In the genomic region with DNA sequence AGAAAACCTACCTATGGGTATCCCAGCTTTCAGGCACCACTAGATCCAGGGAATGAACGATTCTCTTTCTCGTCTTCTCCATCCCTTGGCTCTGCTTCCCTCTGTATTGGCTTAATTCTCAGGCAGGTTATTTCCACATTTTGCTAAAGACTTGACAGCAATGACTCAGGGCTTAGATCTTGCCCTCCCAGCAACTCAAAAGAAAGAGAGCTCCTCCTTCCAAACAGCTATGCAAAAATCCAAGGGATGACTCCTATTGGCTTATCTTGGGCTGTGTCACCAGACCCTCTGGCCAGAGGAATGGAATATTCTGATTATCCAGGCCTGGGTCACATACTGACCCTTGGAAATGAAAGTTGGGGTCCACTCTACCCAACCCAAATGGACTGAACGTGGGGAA, we compare ENCODE assay signal across 22 cellular contexts.
"Had no signal": no experiment of that assay in that cellular context is flagged by ENCODE, and none has a peak within 500 bp of the region (broad histone marks: within the 10 kb centered on the region; RNA-seq: fewer than 3 reads in every experiment).

No MANE protein-coding gene starts in this region.

- H3K4me3 Mint-ChIP-seq: activated CD4-positive, alpha-beta T cell treated with anti-CD3 and anti-CD28 coated beads, Interleukin-2, amount 10 ng/mL, durations not matched to agents 24 days and 14 days; activated CD8-positive, alpha-beta memory T cell treated with anti-CD3 and anti-CD28 coated beads, Interleukin-2, amount 10 ng/mL, durations not matched to agents 7 days and 5 days; activated CD8-positive, alpha-beta T cell treated with anti-CD3 and anti-CD28 coated beads for 36 hours; activated naive CD4-positive, alpha-beta T cell treated with anti-CD3 and anti-CD28 coated beads, Interleukin-2, amount 50 U/mL, for 24 hours; brain; natural killer cell; stimulated activated memory B cell treated with anti-CD40 and anti-IgM and Interleukin-4, amounts not matched to agents 10 μg/mL and 1 μg/mL and 100 μg/mL, for 72 hours; type B pancreatic cell had no signal

- H3K27me3 Mint-ChIP-seq: stimulated activated memory B cell treated with anti-CD40 and anti-IgM and Interleukin-4, amounts not matched to agents 10 μg/mL and 1 μg/mL and 100 μg/mL, for 72 hours; type B pancreatic cell had no signal

- H3K4me3 ChIP-seq: left lung, lung, right lobe of liver, skin epidermis, stomach, testis had no signal

- DNase-seq: activated CD4-positive, alpha-beta T cell treated with anti-CD3 and anti-CD28 coated beads, Interleukin-2, amount 10 ng/mL, durations not matched to agents 24 days and 14 days; activated CD8-positive, alpha-beta memory T cell treated with anti-CD3 and anti-CD28 coated beads, Interleukin-2, amount 10 ng/mL, durations not matched to agents 7 days and 5 days; activated CD8-positive, alpha-beta T cell treated with anti-CD3 and anti-CD28 coated beads for 36 hours; activated gamma-delta T cell; activated T-cell treated with anti-CD3 and anti-CD28 coated beads for 4 hours; anterior cingulate cortex; central memory CD4-positive, alpha-beta T cell; effector memory CD4-positive, alpha-beta T cell; left lung; midbrain; natural killer cell; right lobe of liver; SK-N-SH; stomach; testis had no signal

- H3K36me3 Mint-ChIP-seq: activated CD8-positive, alpha-beta memory T cell treated with anti-CD3 and anti-CD28 coated beads, Interleukin-2, amount 10 ng/mL, durations not matched to agents 7 days and 5 days; activated naive CD4-positive, alpha-beta T cell treated with anti-CD3 and anti-CD28 coated beads, Interleukin-2, amount 50 U/mL, for 24 hours; natural killer cell; stimulated activated memory B cell treated with anti-CD40 and anti-IgM and Interleukin-4, amounts not matched to agents 10 μg/mL and 1 μg/mL and 100 μg/mL, for 72 hours; type B pancreatic cell had no signal

- H3K9me3 ChIP-seq: left lung, right lobe of liver, SK-N-SH, stomach, testis had no signal

- H3K4me1 ChIP-seq: left lung, right lobe of liver had no signal

- H3K9me3 Mint-ChIP-seq: activated CD4-positive, alpha-beta T cell treated with anti-CD3 and anti-CD28 coated beads, Interleukin-2, amount 10 ng/mL, durations not matched to agents 24 days and 14 days; activated CD8-positive, alpha-beta T cell treated with anti-CD3 and anti-CD28 coated beads for 36 hours; brain; natural killer cell; type B pancreatic cell had no signal

- H3K27me3 ChIP-seq: left lung, right lobe of liver, stomach, testis had no signal

- ATAC-seq: activated CD8-positive, alpha-beta memory T cell treated with anti-CD3 and anti-CD28 coated beads, Interleukin-2, amount 10 ng/mL, durations not matched to agents 7 days and 5 days; activated CD8-positive, alpha-beta T cell treated with anti-CD3 and anti-CD28 coated beads for 36 hours; left lung; natural killer cell; right lobe of liver; stimulated activated memory B cell treated with anti-CD40 and anti-IgM and Interleukin-4, amounts not matched to agents 10 μg/mL and 1 μg/mL and 100 μg/mL, for 72 hours had no signal

- H3K27ac ChIP-seq: left lung, right lobe of liver, skin epidermis, stomach, testis, VCaP had no signal

- H3K36me3 ChIP-seq: left lung, right lobe of liver, stomach had no signal

- H3K27ac Mint-ChIP-seq: activated CD4-positive, alpha-beta T cell treated with anti-CD3 and anti-CD28 coated beads, Interleukin-2, amount 10 ng/mL, durations not matched to agents 24 days and 14 days; activated CD8-positive, alpha-beta memory T cell treated with anti-CD3 and anti-CD28 coated beads, Interleukin-2, amount 10 ng/mL, durations not matched to agents 7 days and 5 days; activated CD8-positive, alpha-beta T cell treated with anti-CD3 and anti-CD28 coated beads for 36 hours; activated naive CD4-positive, alpha-beta T cell treated with anti-CD3 and anti-CD28 coated beads, Interleukin-2, amount 50 U/mL, for 24 hours; natural killer cell; stimulated activated memory B cell treated with anti-CD40 and anti-IgM and Interleukin-4, amounts not matched to agents 10 μg/mL and 1 μg/mL and 100 μg/mL, for 72 hours; type B pancreatic cell had no signal

- H3K9ac ChIP-seq: SK-N-SH had no signal

- H3K4me1 Mint-ChIP-seq: activated CD4-positive, alpha-beta T cell treated with anti-CD3 and anti-CD28 coated beads, Interleukin-2, amount 10 ng/mL, durations not matched to agents 24 days and 14 days; activated CD8-positive, alpha-beta memory T cell treated with anti-CD3 and anti-CD28 coated beads, Interleukin-2, amount 10 ng/mL, durations not matched to agents 7 days and 5 days; activated naive CD4-positive, alpha-beta T cell treated with anti-CD3 and anti-CD28 coated beads, Interleukin-2, amount 50 U/mL, for 24 hours; natural killer cell had no signal

- H3K4me2 ChIP-seq: SK-N-SH had no signal
